In genomic region chr2:49619804-49620203, GRCh38 we compare ENCODE assay signal across 15 cellular contexts.
DNase-seq lines count a peak whose midpoint lies in the region.
"Had no signal": no experiment of that assay in that cellular context is flagged by ENCODE, and none has a peak within 500 bp of the region (broad histone marks: within the 10 kb centered on the region; RNA-seq: fewer than 3 reads in every experiment).

No MANE protein-coding gene starts in this region.

- no peaks in the 10 kb centered on the region for H3K36me3 ChIP-seq in H7 (replicated peaks; ENCODE audit: control insufficient read depth, insufficient read depth, low read length)
- H3K36me3 ChIP-seq: uterus had no signal

- H3K27me3 ChIP-seq in H7 (ENCODE audit: control insufficient read depth, insufficient read depth, low read length): no peaks in the 10 kb centered on the region
- H3K27me3 ChIP-seq: uterus had no signal

- H3K4me3 ChIP-seq in H7 (ENCODE audit: insufficient read depth, low read depth, low read length): no peak overlapping the region
- H3K4me3 ChIP-seq: GM12878, uterus had no signal

- DNase-seq in NCI-H1694 treated with DMSO at 0.1 percent for 48 hours (lab: John Stamatoyannopoulos, UW) (peak; percentile 4), NCI-H1694 (lab: John Stamatoyannopoulos, UW) (no peak), H7 (peak; percentile 10), SW480 (ENCODE audit: low spot score) (peak; percentile 28), kidney glomerular epithelial cell (lab: John Stamatoyannopoulos, UW) (peak; percentile 1), C1 segment of cervical spinal cord (lab: John Stamatoyannopoulos, UW) (no peak), NCI-H1436 treated with DMSO at 0.1 percent for 48 hours (lab: John Stamatoyannopoulos, UW) (no peak)
- DNase-seq in central memory CD4-positive, alpha-beta T cell: no peak
- DNase-seq: activated T-cell treated with anti-CD3 and anti-CD28 coated beads, Interleukin-2, amount 50 U/mL, for 1 hour; cortex of kidney; DMS79 treated with DMSO at 0.1 percent for 48 hours; stimulated activated CD4-positive, alpha-beta T cell treated with anti-CD3 and anti-CD28 coated beads, Interleukin-2, amount 100 ng/mL, for 48 hours; T-cell; uterus had no signal

Comparison
In these comparisons a context has a peak if more than half of its experiments do, and no peak if none do; other contexts are left out.
1. DNase-seq: peak in NCI-H1694 treated with DMSO at 0.1 percent for 48 hours (single experiment), H7 (single experiment), SW480 (single experiment) and kidney glomerular epithelial cell (single experiment); none in NCI-H1694 (single experiment), C1 segment of cervical spinal cord (0 of 14), NCI-H1436 treated with DMSO at 0.1 percent for 48 hours (single experiment) and central memory CD4-positive, alpha-beta T cell (single experiment).